ENCODE assay signal across 8 cellular contexts in genomic region chr3:129120254-129121004, GRCh38. TPM values are rescaled to one million over a fixed set of nuclear protein-coding genes. Genes with fewer than 3 reads are reported as not detected.
DNase-seq lines count a peak whose midpoint lies in the region; ATAC-seq and TF ChIP-seq lines count a peak whose summit lies in the region.

No MANE protein-coding gene starts in this region.

- intact Hi-C loops in activated CD4-positive, alpha-beta T cell treated with anti-CD3 and anti-CD28 coated beads for 36 hours (cut with DNase I, micrococcal nuclease) = loop anchor here (1.0 to 5.0 kb wide), 14 partner anchors 41 to 772 kb away; partner anchors contain the start of genes COPG1 (in 2 of the 2), ISY1 (in 2 of the 2), ACAD9 (in 1 of the 2) and CNBP (in 1 of the 2)
- intact Hi-C loops in colonic mucosa (cut with DNase I) = no loop called here
- intact Hi-C loops in left colon (cut with DNase I, micrococcal nuclease) = no loop called here

- H3K9ac ChIP-seq in colonic mucosa (ENCODE audit: low read depth in 2 of 2, low read length in 2 of 2) = peak overlapping the region; percentile 92 to 98

- POLR2A ChIA-PET in activated CD4-positive, alpha-beta T cell treated with anti-CD3 and anti-CD28 coated beads for 36 hours (lab: Charles Lee) = interaction anchor here (0.5 to 1.9 kb wide), 11 partner anchors 19 to 1500 kb away, joined by 3 to 10 read pairs (median 4); a partner anchor contains a TSS

- H3K4me1 Mint-ChIP-seq in activated CD4-positive, alpha-beta T cell treated with anti-CD3 and anti-CD28 coated beads for 36 hours = peaks cover 46% of the 10 kb centered on the region

- CTCF ChIA-PET in activated CD4-positive, alpha-beta T cell treated with anti-CD3 and anti-CD28 coated beads for 36 hours (lab: Charles Lee) = interaction anchor here (0.9 to 3.6 kb wide), 10 partner anchors 12 to 467 kb away, joined by 3 to 12 read pairs (median 5); no protein-coding TSS in a partner anchor

- no peaks in the 10 kb centered on the region for H3K27me3 ChIP-seq in HAP-1 (ENCODE audit: low read depth)
- H3K27me3 ChIP-seq in colonic mucosa = no peaks in the 10 kb centered on the region

- TF ChIP-seq CTCF in GM12872 (IDR thresholded peaks at IDR 0.05; ENCODE audit: insufficient read depth, low read depth, low read length) (0 out of 3 replicates have a peak, but pooled peaks have one; percentile 18), colonic mucosa (IDR thresholded peaks at IDR 0.05) (no peak)

- in situ Hi-C loops in HAP-1 (cut with MboI; ENCODE audit: low sequenced_read_pairs) = no loop called here

- H3K36me3 Mint-ChIP-seq in activated CD4-positive, alpha-beta T cell treated with anti-CD3 and anti-CD28 coated beads for 36 hours (ENCODE audit: low read depth) = peaks cover 45% of the 10 kb centered on the region

- H3K4me3 ChIP-seq in HAP-1 = peak overlapping the region; percentile 65
- H3K4me3 ChIP-seq in colonic mucosa = peak overlapping the region; percentile 89

- peak; percentile 69 for ATAC-seq in activated CD4-positive, alpha-beta T cell treated with anti-CD3 and anti-CD28 coated beads for 36 hours
- ATAC-seq in left colon = peak; percentile 59

- H3K4me1 ChIP-seq in HAP-1 = peaks cover 2% of the 10 kb centered on the region; the same call in 1 of the 2 replicates
- peaks cover 28% of the 10 kb centered on the region for H3K4me1 ChIP-seq in colonic mucosa

- H3K36me3 ChIP-seq in HAP-1 (replicated peaks) (no peaks in the 10 kb centered on the region), colonic mucosa (no peaks in the 10 kb centered on the region)

- peak overlapping the region; percentile 91 for H3K27ac ChIP-seq in colonic mucosa

- no peaks in the 10 kb centered on the region for H3K27me3 Mint-ChIP-seq in activated CD4-positive, alpha-beta T cell treated with anti-CD3 and anti-CD28 coated beads for 36 hours

- no peaks in the 10 kb centered on the region for H3K9me3 Mint-ChIP-seq in activated CD4-positive, alpha-beta T cell treated with anti-CD3 and anti-CD28 coated beads for 36 hours (ENCODE audit: low read depth)

- peak overlapping the region; percentile 91 for H3K4me3 Mint-ChIP-seq in activated CD4-positive, alpha-beta T cell treated with anti-CD3 and anti-CD28 coated beads for 36 hours

- H3K9me3 ChIP-seq in HAP-1 (no peaks in the 10 kb centered on the region), colonic mucosa (no peaks in the 10 kb centered on the region)

- DNase-seq in HAP-1 (ENCODE audit: low spot score in 2 of 2) (peak; percentile 84 to 89), M059J (ENCODE audit: low read depth) (peak; percentile 99), colonic mucosa (peak; percentile 93), left colon (peak; percentile 91 to 93), NCI-H1694 (lab: John Stamatoyannopoulos, UW) (no peak)
- DNase-seq in activated CD4-positive, alpha-beta T cell treated with anti-CD3 and anti-CD28 coated beads for 36 hours = peak; percentile 96
- DNase-seq in stimulated activated CD4-positive, alpha-beta T cell treated with anti-CD3 and anti-CD28 coated beads, Interleukin-1b, Interleukin-23, amount 100 ng/mL, for 48 hours = peak; percentile 93

- peak overlapping the region; percentile 95 for H3K27ac Mint-ChIP-seq in activated CD4-positive, alpha-beta T cell treated with anti-CD3 and anti-CD28 coated beads for 36 hours

RNA-seq across cellular contexts. Expression of gene RAB43, which starts 1.2 kb away (rescaled TPM):
- 21.1 and 24.2 TPM in 2 replicates for total RNA-seq in M059J (2014; rRNA removed; shearing (Covaris generic))
- 10 to 100 TPM; 32.1 to 51.8 TPM for total RNA-seq in activated CD4-positive, alpha-beta T cell treated with anti-CD3 and anti-CD28 coated beads for 36 hours
- total RNA-seq in colonic mucosa (10 to 100 TPM; 33.3 to 42.6 TPM), left colon (10 to 100 TPM; 28.7 to 30.4 TPM)

RNA-seq across cellular contexts. Expression of gene ISY1, which starts 40.4 kb away (rescaled TPM):
- 34.9 and 70.7 TPM in 2 replicates for total RNA-seq in M059J (2014; rRNA removed; shearing (Covaris generic))
- total RNA-seq in activated CD4-positive, alpha-beta T cell treated with anti-CD3 and anti-CD28 coated beads for 36 hours = 10 to 100 TPM; 44.9 to 65.5 TPM
- total RNA-seq in colonic mucosa = 10 to 100 TPM; 32.8 to 36.9 TPM
- total RNA-seq in left colon = 10 to 100 TPM; 27.0 to 32.0 TPM

RNA-seq across cellular contexts. Expression of gene GP9, which starts 59.9 kb away (rescaled TPM):
- total RNA-seq in M059J (2014; rRNA removed; shearing (Covaris generic)) = not detected in 2 replicates
- not detected for total RNA-seq in activated CD4-positive, alpha-beta T cell treated with anti-CD3 and anti-CD28 coated beads for 36 hours
- total RNA-seq in colonic mucosa (under 1 TPM in 1 of 2 donors, not detected in 1; 0.37 TPM), left colon (under 1 TPM; 0.39 to 0.55 TPM)

Comparison
In these comparisons a context has a peak if more than half of its experiments do, and no peak if none do; other contexts are left out.
1. intact Hi-C loops: an anchor here in activated CD4-positive, alpha-beta T cell treated with anti-CD3 and anti-CD28 coated beads for 36 hours (1.0 to 5.0 kb wide); none called in colonic mucosa and left colon.